2 cellular contexts compared by ENCODE assay signal in genomic region chr6:38290133-38290801, GRCh38.
TF ChIP-seq lines count a peak whose summit lies in the region.

No MANE protein-coding gene starts in this region.

TF ChIP-seq in GM23338, 12 proteins besides CTCF, POLR2A, EP300 and RAD21:
- TF ChIP-seq ETS1 (IDR thresholded peaks at IDR 0.05) (no peak), ZNF114 (CRISPR knock-in tag; IDR thresholded peaks at IDR 0.05) (no peak), EZH2phosphoT487 (IDR thresholded peaks at IDR 0.05; ENCODE audit: unreplicated experiment) (no peak), ZNF331 (CRISPR knock-in tag; IDR thresholded peaks at IDR 0.05; ENCODE audit: low read depth) (no peak), STAT1 (IDR thresholded peaks at IDR 0.05; ENCODE audit: unreplicated experiment) (no peak)
- TF ChIP-seq, protein P1, sequence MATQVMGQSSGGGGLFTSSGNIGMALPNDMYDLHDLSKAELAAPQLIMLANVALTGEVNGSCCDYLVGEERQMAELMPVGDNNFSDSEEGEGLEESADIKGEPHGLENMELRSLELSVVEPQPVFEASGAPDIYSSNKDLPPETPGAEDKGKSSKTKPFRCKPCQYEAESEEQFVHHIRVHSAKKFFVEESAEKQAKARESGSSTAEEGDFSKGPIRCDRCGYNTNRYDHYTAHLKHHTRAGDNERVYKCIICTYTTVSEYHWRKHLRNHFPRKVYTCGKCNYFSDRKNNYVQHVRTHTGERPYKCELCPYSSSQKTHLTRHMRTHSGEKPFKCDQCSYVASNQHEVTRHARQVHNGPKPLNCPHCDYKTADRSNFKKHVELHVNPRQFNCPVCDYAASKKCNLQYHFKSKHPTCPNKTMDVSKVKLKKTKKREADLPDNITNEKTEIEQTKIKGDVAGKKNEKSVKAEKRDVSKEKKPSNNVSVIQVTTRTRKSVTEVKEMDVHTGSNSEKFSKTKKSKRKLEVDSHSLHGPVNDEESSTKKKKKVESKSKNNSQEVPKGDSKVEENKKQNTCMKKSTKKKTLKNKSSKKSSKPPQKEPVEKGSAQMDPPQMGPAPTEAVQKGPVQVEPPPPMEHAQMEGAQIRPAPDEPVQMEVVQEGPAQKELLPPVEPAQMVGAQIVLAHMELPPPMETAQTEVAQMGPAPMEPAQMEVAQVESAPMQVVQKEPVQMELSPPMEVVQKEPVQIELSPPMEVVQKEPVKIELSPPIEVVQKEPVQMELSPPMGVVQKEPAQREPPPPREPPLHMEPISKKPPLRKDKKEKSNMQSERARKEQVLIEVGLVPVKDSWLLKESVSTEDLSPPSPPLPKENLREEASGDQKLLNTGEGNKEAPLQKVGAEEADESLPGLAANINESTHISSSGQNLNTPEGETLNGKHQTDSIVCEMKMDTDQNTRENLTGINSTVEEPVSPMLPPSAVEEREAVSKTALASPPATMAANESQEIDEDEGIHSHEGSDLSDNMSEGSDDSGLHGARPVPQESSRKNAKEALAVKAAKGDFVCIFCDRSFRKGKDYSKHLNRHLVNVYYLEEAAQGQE (IDR thresholded peaks at IDR 0.05; ENCODE audit: unreplicated experiment), result no peak
- TF ChIP-seq, protein P2, sequence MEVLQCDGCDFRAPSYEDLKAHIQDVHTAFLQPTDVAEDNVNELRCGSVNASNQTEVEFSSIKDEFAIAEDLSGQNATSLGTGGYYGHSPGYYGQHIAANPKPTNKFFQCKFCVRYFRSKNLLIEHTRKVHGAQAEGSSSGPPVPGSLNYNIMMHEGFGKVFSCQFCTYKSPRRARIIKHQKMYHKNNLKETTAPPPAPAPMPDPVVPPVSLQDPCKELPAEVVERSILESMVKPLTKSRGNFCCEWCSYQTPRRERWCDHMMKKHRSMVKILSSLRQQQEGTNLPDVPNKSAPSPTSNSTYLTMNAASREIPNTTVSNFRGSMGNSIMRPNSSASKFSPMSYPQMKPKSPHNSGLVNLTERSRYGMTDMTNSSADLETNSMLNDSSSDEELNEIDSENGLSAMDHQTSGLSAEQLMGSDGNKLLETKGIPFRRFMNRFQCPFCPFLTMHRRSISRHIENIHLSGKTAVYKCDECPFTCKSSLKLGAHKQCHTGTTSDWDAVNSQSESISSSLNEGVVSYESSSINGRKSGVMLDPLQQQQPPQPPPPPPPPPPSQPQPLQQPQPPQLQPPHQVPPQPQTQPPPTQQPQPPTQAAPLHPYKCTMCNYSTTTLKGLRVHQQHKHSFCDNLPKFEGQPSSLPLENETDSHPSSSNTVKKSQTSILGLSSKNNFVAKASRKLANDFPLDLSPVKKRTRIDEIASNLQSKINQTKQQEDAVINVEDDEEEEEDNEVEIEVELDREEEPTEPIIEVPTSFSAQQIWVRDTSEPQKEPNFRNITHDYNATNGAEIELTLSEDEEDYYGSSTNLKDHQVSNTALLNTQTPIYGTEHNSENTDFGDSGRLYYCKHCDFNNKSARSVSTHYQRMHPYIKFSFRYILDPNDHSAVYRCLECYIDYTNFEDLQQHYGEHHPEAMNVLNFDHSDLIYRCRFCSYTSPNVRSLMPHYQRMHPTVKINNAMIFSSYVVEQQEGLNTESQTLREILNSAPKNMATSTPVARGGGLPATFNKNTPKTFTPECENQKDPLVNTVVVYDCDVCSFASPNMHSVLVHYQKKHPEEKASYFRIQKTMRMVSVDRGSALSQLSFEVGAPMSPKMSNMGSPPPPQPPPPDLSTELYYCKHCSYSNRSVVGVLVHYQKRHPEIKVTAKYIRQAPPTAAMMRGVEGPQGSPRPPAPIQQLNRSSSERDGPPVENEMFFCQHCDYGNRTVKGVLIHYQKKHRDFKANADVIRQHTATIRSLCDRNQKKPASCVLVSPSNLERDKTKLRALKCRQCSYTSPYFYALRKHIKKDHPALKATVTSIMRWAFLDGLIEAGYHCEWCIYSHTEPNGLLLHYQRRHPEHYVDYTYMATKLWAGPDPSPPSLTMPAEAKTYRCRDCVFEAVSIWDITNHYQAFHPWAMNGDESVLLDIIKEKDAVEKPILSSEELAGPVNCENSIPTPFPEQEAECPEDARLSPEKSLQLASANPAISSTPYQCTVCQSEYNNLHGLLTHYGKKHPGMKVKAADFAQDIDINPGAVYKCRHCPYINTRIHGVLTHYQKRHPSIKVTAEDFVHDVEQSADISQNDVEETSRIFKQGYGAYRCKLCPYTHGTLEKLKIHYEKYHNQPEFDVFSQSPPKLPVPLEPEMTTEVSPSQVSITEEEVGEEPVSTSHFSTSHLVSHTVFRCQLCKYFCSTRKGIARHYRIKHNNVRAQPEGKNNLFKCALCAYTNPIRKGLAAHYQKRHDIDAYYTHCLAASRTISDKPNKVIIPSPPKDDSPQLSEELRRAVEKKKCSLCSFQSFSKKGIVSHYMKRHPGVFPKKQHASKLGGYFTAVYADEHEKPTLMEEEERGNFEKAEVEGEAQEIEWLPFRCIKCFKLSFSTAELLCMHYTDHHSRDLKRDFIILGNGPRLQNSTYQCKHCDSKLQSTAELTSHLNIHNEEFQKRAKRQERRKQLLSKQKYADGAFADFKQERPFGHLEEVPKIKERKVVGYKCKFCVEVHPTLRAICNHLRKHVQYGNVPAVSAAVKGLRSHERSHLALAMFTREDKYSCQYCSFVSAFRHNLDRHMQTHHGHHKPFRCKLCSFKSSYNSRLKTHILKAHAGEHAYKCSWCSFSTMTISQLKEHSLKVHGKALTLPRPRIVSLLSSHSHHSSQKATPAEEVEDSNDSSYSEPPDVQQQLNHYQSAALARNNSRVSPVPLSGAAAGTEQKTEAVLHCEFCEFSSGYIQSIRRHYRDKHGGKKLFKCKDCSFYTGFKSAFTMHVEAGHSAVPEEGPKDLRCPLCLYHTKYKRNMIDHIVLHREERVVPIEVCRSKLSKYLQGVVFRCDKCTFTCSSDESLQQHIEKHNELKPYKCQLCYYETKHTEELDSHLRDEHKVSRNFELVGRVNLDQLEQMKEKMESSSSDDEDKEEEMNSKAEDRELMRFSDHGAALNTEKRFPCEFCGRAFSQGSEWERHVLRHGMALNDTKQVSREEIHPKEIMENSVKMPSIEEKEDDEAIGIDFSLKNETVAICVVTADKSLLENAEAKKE (CRISPR knock-in tag; IDR thresholded peaks at IDR 0.05), result no peak

TF ChIP-seq in K562, 482 proteins besides CTCF, POLR2A, EP300 and RAD21:
- TF ChIP-seq, protein P3, sequence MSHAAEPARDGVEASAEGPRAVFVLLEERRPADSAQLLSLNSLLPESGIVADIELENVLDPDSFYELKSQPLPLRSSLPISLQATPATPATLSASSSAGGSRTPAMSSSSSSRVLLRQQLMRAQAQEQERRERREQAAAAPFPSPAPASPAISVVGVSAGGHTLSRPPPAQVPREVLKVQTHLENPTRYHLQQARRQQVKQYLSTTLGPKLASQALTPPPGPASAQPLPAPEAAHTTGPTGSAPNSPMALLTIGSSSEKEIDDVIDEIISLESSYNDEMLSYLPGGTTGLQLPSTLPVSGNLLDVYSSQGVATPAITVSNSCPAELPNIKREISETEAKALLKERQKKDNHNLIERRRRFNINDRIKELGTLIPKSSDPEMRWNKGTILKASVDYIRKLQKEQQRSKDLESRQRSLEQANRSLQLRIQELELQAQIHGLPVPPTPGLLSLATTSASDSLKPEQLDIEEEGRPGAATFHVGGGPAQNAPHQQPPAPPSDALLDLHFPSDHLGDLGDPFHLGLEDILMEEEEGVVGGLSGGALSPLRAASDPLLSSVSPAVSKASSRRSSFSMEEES (CRISPR knock-in tag; IDR thresholded peaks at IDR 0.05), result peak; percentile 6; the same call in 1 of the 2 replicates
- TF ChIP-seq, protein P4, sequence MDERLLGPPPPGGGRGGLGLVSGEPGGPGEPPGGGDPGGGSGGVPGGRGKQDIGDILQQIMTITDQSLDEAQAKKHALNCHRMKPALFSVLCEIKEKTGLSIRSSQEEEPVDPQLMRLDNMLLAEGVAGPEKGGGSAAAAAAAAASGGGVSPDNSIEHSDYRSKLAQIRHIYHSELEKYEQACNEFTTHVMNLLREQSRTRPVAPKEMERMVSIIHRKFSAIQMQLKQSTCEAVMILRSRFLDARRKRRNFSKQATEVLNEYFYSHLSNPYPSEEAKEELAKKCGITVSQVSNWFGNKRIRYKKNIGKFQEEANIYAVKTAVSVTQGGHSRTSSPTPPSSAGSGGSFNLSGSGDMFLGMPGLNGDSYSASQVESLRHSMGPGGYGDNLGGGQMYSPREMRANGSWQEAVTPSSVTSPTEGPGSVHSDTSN (CRISPR knock-in tag; IDR thresholded peaks at IDR 0.05; ENCODE audit: low read depth), result no peak
- TF ChIP-seq, protein P4 (tag; conservative IDR thresholded peaks at IDR 0.05; ENCODE audit: low read depth), result 0 out of 2 replicates have a peak, but pooled peaks have one; percentile 16
- TF ChIP-seq ZNF778 (CRISPR knock-in tag; IDR thresholded peaks at IDR 0.05), result no peak
